In the genomic region with DNA sequence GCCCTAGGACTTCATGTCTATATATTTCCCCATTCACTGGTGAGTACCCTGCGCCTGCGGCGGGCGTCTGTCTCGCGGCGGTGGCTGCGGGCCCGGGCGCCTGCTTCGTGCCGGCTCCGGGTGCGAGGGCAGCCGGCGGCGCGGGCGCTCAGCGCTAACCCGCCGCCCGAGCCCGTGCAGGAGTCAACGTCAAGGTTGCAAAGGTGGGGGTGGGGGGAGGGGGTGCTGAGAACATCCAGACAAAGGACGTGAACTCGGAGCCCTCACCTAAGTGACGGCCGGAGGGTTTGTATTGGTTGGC, we compare ENCODE assay signal across 8 cellular contexts. TPM values are rescaled to one million over a fixed set of nuclear protein-coding genes. Genes with fewer than 3 reads are reported as not detected.
DNase-seq lines count a peak whose midpoint lies in the region; ATAC-seq, FAIRE-seq and TF ChIP-seq lines count a peak whose summit lies in the region.

No MANE protein-coding gene starts in this region.

- peak overlapping the region; percentile 96 for H3K4me3 ChIP-seq in hepatocyte

- H3K9me3 ChIP-seq in hepatocyte (ENCODE audit: low read depth) = no peaks in the 10 kb centered on the region

- H3K4me2 ChIP-seq in hepatocyte = peak overlapping the region; percentile 99

- peaks cover 7% of the 10 kb centered on the region for H3K27me3 Mint-ChIP-seq in activated T-helper 1 cell treated with anti-CD3 and anti-CD28 coated beads, Interleukin-12 subunit alpha, Interleukin-12 subunit beta, Interleukin-2, Interleukin-4 antibody, amounts not matched to agents 30 ng/mL and 10 ng/mL and 1 ng/mL, durations not matched to agents 14 hours and 24 hours and 36 hours (ENCODE audit: insufficient read depth)

- no peak for TF ChIP-seq POLR2A in GM12892 (IDR thresholded peaks at IDR 0.05; ENCODE audit: low read depth, low read length)

- H3K4me1 Mint-ChIP-seq in activated T-helper 1 cell treated with anti-CD3 and anti-CD28 coated beads, Interleukin-12 subunit alpha, Interleukin-12 subunit beta, Interleukin-2, Interleukin-4 antibody, amounts not matched to agents 30 ng/mL and 10 ng/mL and 1 ng/mL, durations not matched to agents 14 hours and 24 hours and 36 hours (ENCODE audit: low read depth) = peaks cover 72% of the 10 kb centered on the region

- H3K9me3 Mint-ChIP-seq in activated T-helper 1 cell treated with anti-CD3 and anti-CD28 coated beads, Interleukin-12 subunit alpha, Interleukin-12 subunit beta, Interleukin-2, Interleukin-4 antibody, amounts not matched to agents 30 ng/mL and 10 ng/mL and 1 ng/mL, durations not matched to agents 14 hours and 24 hours and 36 hours = no peaks in the 10 kb centered on the region

- DNase-seq in GM12892 (ENCODE audit: insufficient read length) (no peak), hepatocyte (ENCODE audit: low spot score) (no peak), SHP77 (lab: John Stamatoyannopoulos, UW) (no peak), AG08396 (ENCODE audit: low spot score) (no peak), left lobe of liver (ENCODE audit: low spot score) (no peak)
- peak; percentile 61 for DNase-seq in activated T-helper 1 cell treated with anti-CD3 and anti-CD28 coated beads, Interleukin-12 subunit alpha, Interleukin-12 subunit beta, Interleukin-2, Interleukin-4 antibody, amounts not matched to agents 30 ng/mL and 10 ng/mL and 1 ng/mL, durations not matched to agents 14 hours and 24 hours and 36 hours (ENCODE audit: low spot score)
- peak; percentile 54 for DNase-seq in stimulated activated CD4-positive, alpha-beta T cell treated with anti-CD3 and anti-CD28 coated beads, Interleukin-4, amount 100 ng/mL, for 1 hour

- H3K27ac Mint-ChIP-seq in activated T-helper 1 cell treated with anti-CD3 and anti-CD28 coated beads, Interleukin-12 subunit alpha, Interleukin-12 subunit beta, Interleukin-2, Interleukin-4 antibody, amounts not matched to agents 30 ng/mL and 10 ng/mL and 1 ng/mL, durations not matched to agents 14 hours and 24 hours and 36 hours = peak overlapping the region; percentile 99

- intact Hi-C loops in activated T-helper 1 cell treated with anti-CD3 and anti-CD28 coated beads, Interleukin-12 subunit alpha, Interleukin-12 subunit beta, Interleukin-2, Interleukin-4 antibody, amounts not matched to agents 30 ng/mL and 10 ng/mL and 1 ng/mL, durations not matched to agents 14 hours and 24 hours and 36 hours (cut with micrococcal nuclease) = loop anchor here (1.0 to 10.0 kb wide), 5 partner anchors 22 to 1337 kb away; a partner anchor contains a TSS

- peak; percentile 63 for FAIRE-seq in GM12892 (lab: Jason Lieb, UNC)

- no peaks in the 10 kb centered on the region for H3K36me3 ChIP-seq in hepatocyte (replicated peaks; ENCODE audit: insufficient read depth, low read depth)

- H2AFZ ChIP-seq in hepatocyte = no peak overlapping the region

- H3K79me2 ChIP-seq in hepatocyte = peaks cover 46% of the 10 kb centered on the region

- H3K4me3 Mint-ChIP-seq in activated T-helper 1 cell treated with anti-CD3 and anti-CD28 coated beads, Interleukin-12 subunit alpha, Interleukin-12 subunit beta, Interleukin-2, Interleukin-4 antibody, amounts not matched to agents 30 ng/mL and 10 ng/mL and 1 ng/mL, durations not matched to agents 14 hours and 24 hours and 36 hours = peak overlapping the region; percentile 98

- 2% methylated on average over 29 of the region's 29 CpGs for WGBS in hepatocyte (ENCODE audit: low lambda C conversion rate, missing lambda C conversion rate)

- H3K36me3 Mint-ChIP-seq in activated T-helper 1 cell treated with anti-CD3 and anti-CD28 coated beads, Interleukin-12 subunit alpha, Interleukin-12 subunit beta, Interleukin-2, Interleukin-4 antibody, amounts not matched to agents 30 ng/mL and 10 ng/mL and 1 ng/mL, durations not matched to agents 14 hours and 24 hours and 36 hours (ENCODE audit: low read depth) = peaks cover 40% of the 10 kb centered on the region

- peaks cover 9% of the 10 kb centered on the region for H3K27me3 ChIP-seq in hepatocyte

- H3K9me2 ChIP-seq in hepatocyte (replicated peaks; ENCODE audit: insufficient read depth) = no peaks in the 10 kb centered on the region

- ATAC-seq in HG03280 (IDR thresholded peaks at IDR 0.05; ENCODE audit: unreplicated experiment) (peak; percentile 17), left lobe of liver (no peak)

- H3K27ac ChIP-seq in hepatocyte = peak overlapping the region; percentile 92

- TF ChIP-seq CTCF in hepatocyte (IDR thresholded peaks at IDR 0.05; ENCODE audit: poor library complexity) = no peak

- peaks cover 19% of the 10 kb centered on the region for H3K4me1 ChIP-seq in hepatocyte (ENCODE audit: insufficient read depth)

- H4K20me1 ChIP-seq in hepatocyte (ENCODE audit: insufficient read depth, poor library complexity, severe bottlenecking) = peaks cover 20% of the 10 kb centered on the region

RNA-seq across cellular contexts. Expression of a gene that starts 0.3 kb away (rescaled TPM):
- polyA plus RNA-seq in GM12892 (2012; ENCODE audit: missing spikeins) = 18.2 TPM
- 306 and 313 TPM in 2 replicates for total RNA-seq in activated T-helper 1 cell treated with anti-CD3 and anti-CD28 coated beads, Interleukin-12 subunit alpha, Interleukin-12 subunit beta, Interleukin-2, Interleukin-4 antibody, amounts not matched to agents 30 ng/mL and 10 ng/mL and 1 ng/mL, durations not matched to agents 14 hours and 24 hours and 36 hours
- total RNA-seq in hepatocyte = 75.9 and 98.3 TPM in 2 replicates
- polyA plus RNA-seq in hepatocyte = 54.1 and 54.2 TPM in 2 replicates
- 7.6 TPM for total RNA-seq in left lobe of liver

Comparison
In these comparisons a context has a peak if more than half of its experiments do, and no peak if none do; other contexts are left out.
1. DNase-seq: peak in activated T-helper 1 cell treated with anti-CD3 and anti-CD28 coated beads, Interleukin-12 subunit alpha, Interleukin-12 subunit beta, Interleukin-2, Interleukin-4 antibody, amounts not matched to agents 30 ng/mL and 10 ng/mL and 1 ng/mL, durations not matched to agents 14 hours and 24 hours and 36 hours (single experiment) and stimulated activated CD4-positive, alpha-beta T cell treated with anti-CD3 and anti-CD28 coated beads, Interleukin-4, amount 100 ng/mL, for 1 hour (single experiment); none in GM12892 (single experiment), hepatocyte (single experiment), SHP77 (0 of 2), AG08396 (single experiment) and left lobe of liver (single experiment).